Comparison of ENCODE assay signal across 30 cellular contexts in genomic region chr14:59754256-59754655, GRCh38.
DNase-seq lines count a peak whose midpoint lies in the region; TF ChIP-seq lines count a peak whose summit lies in the region.
"Had no signal": no experiment of that assay in that cellular context is flagged by ENCODE, and none has a peak within 500 bp of the region (broad histone marks: within the 10 kb centered on the region; RNA-seq: fewer than 3 reads in every experiment).

No MANE protein-coding gene starts in this region.

- H3K27me3 ChIP-seq in WERI-Rb-1 (ENCODE audit: insufficient read depth, low read depth, severe bottlenecking) = no peaks in the 10 kb centered on the region
- H3K27me3 ChIP-seq: body of pancreas, dorsolateral prefrontal cortex, Peyer's patch, right atrium auricular region had no signal

- H3K27ac ChIP-seq in WERI-Rb-1 = peak overlapping the region; percentile 2
- H3K27ac ChIP-seq: body of pancreas, C4-2B, HL-60, Peyer's patch, right atrium auricular region had no signal

- H3K4me3 ChIP-seq in WERI-Rb-1 (ENCODE audit: low read depth, low read length) (no peak overlapping the region), fibroblast of pulmonary artery (replicated peaks; ENCODE audit: low read depth, low read length) (no peak overlapping the region)
- H3K4me3 ChIP-seq: body of pancreas, dorsolateral prefrontal cortex, Peyer's patch, right atrium auricular region had no signal

- DNase-seq in HS-5 (ENCODE audit: low read depth) (peak; percentile 35), WERI-Rb-1 (peak; percentile 34), fibroblast of pulmonary artery (ENCODE audit: low read depth) (peak; percentile 16), putamen (ENCODE audit: low spot score) (peak; percentile 34), NCI-H1048 (lab: John Stamatoyannopoulos, UW) (no peak), cortex of kidney (lab: John Stamatoyannopoulos, UW) (no peak), NCI-H446 treated with DMSO at 0.1 percent for 48 hours (lab: John Stamatoyannopoulos, UW) (no peak), nucleus accumbens (lab: John Stamatoyannopoulos, UW) (no peak)
- DNase-seq: activated CD4-positive, alpha-beta T cell treated with anti-CD3 and anti-CD28 coated beads, Interleukin-2, amount 10 ng/mL, durations not matched to agents 7 days and 5 days; activated gamma-delta T cell treated with Interleukin-2 at 50 U/mL for 16 hours; activated naive CD8-positive, alpha-beta T cell treated with anti-CD3 and anti-CD28 coated beads, Interleukin-2, amount 10 ng/mL, durations not matched to agents 7 days and 5 days; activated T-cell treated with anti-CD3 and anti-CD28 coated beads, Interleukin-2, amount 50 U/mL, for 1 hour; body of pancreas; Caco-2; DMS53; dorsolateral prefrontal cortex; GF-D8; immature natural killer cell; Karpas-422; MV-4-11; NCI-H1436 treated with DMSO at 0.1 percent for 48 hours; NCI-H2081 treated with DMSO at 0.1 percent for 48 hours; NCI-H226; Peyer's patch; stimulated activated CD4-positive, alpha-beta T cell treated with anti-CD3 and anti-CD28 coated beads, Interleukin-2, amount 100 ng/mL, for 24 hours; stimulated activated naive CD8-positive, alpha-beta T cell treated with anti-CD3 and anti-CD28 coated beads, Interleukin-15, Interleukin-2, amounts not matched to agents 100 U/mL and 50 U/mL, for 24 hours; T-helper 9 cell had no signal

- TF ChIP-seq CTCF in WERI-Rb-1 (IDR thresholded peaks at IDR 0.05; ENCODE audit: low read depth, low read length) = no peak
- no peak for TF ChIP-seq CTCF in fibroblast of pulmonary artery (IDR thresholded peaks at IDR 0.05; ENCODE audit: low read length, missing control alignments)

- H3K36me3 ChIP-seq in WERI-Rb-1 = no peaks in the 10 kb centered on the region
- H3K36me3 ChIP-seq: Peyer's patch, right atrium auricular region had no signal

- no peaks in the 10 kb centered on the region for H3K9me3 ChIP-seq in WERI-Rb-1 (ENCODE audit: severe bottlenecking)
- H3K9me3 ChIP-seq: body of pancreas, Caco-2, Peyer's patch, right atrium auricular region had no signal

Comparison
In these comparisons a context has a peak if more than half of its experiments do, and no peak if none do; other contexts are left out.
1. DNase-seq: peak in HS-5 (single experiment), WERI-Rb-1 (single experiment), fibroblast of pulmonary artery (single experiment) and putamen (single experiment); none in NCI-H1048 (single experiment), cortex of kidney (single experiment), NCI-H446 treated with DMSO at 0.1 percent for 48 hours (single experiment) and nucleus accumbens (0 of 56).